Comparison of ENCODE assay signal across 21 cellular contexts in the genomic region with DNA sequence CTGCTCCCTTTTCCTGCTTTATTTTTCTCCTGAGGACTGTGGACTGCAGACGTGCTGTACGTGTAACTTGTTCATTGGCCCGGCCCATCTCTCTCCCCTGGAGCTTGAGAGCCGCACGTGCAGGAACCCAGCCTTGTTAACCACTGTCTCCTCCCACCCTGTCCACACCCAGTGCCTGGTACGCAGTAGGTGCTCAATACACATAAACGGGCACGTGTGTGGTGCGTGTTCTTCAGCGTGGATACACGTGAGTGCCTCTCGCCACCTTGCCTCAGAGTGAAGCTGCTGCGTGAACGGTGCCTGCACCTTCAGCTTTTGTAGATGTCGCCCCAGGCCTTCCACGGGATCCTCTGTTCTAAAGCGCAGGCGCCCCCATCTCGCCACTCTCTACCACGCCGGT.
A peak's percentile ranks its signal among the peaks of the same experiment; 100 is the strongest.
DNase-seq lines count a peak whose midpoint lies in the region; ATAC-seq and TF ChIP-seq lines count a peak whose summit lies in the region.
"Had no signal": no experiment of that assay in that cellular context is flagged by ENCODE, and none has a peak within 500 bp of the region (broad histone marks: within the 10 kb centered on the region; RNA-seq: fewer than 3 reads in every experiment).

No MANE protein-coding gene starts in this region.

- CTCF ChIA-PET in RWPE1 (lab: Yijun Ruan, JAX): no interaction called here

- H2AFZ ChIP-seq in neuronal stem cell (ENCODE audit: low read length): no peak overlapping the region

- no peak overlapping the region for H4K91ac ChIP-seq in neuronal stem cell (ENCODE audit: low read depth, low read length, poor library complexity)

- peak overlapping the region; percentile 76 for H3K4me3 Mint-ChIP-seq in activated T-cell treated with anti-CD3 and anti-CD28 coated beads, Interleukin-2, amount 50 U/mL, for 24 hours
- H3K4me3 Mint-ChIP-seq in activated naive CD8-positive, alpha-beta T cell treated with anti-CD3 and anti-CD28 coated beads, Interleukin-2, amount 10 ng/mL, durations not matched to agents 7 days and 5 days: no peak overlapping the region

- no peaks in the 10 kb centered on the region for H3K9me3 ChIP-seq in neuronal stem cell (replicated peaks in 1 of 2; ENCODE audit: control insufficient read depth in 2 of 2, insufficient read depth in 1 of 2, low read depth in 1 of 2, low read length in 2 of 2)
- H3K9me3 ChIP-seq: gastroesophageal sphincter, pancreas had no signal

- H3K4me2 ChIP-seq in neuronal stem cell (ENCODE audit: insufficient read depth, low read length, poor library complexity, severe bottlenecking): no peak overlapping the region

- no peak for TF ChIP-seq CTCF in RWPE1 (conservative IDR thresholded peaks at IDR 0.05; ENCODE audit: low read depth)

- H3K14ac ChIP-seq in neuronal stem cell (ENCODE audit: low read length): no peak overlapping the region

- H3K4me3 ChIP-seq in neuronal stem cell (ENCODE audit: low read length in 2 of 2): peak overlapping the region in 1 of 2 donors; percentile 49
- H3K4me3 ChIP-seq: gastroesophageal sphincter, lung, pancreas had no signal

- no peak overlapping the region for H2AK5ac ChIP-seq in neuronal stem cell (ENCODE audit: low read depth, low read length)

- no peak for ATAC-seq in activated naive CD8-positive, alpha-beta T cell treated with anti-CD3 and anti-CD28 coated beads, Interleukin-2, amount 10 ng/mL, durations not matched to agents 7 days and 5 days (ENCODE audit: low read depth)
- no peak for ATAC-seq in HG02588 (IDR thresholded peaks at IDR 0.05; ENCODE audit: unreplicated experiment)
- ATAC-seq: esophagus mucosa, gastroesophageal sphincter, HCT116, pancreas, sciatic nerve had no signal

- H3K27me3 Mint-ChIP-seq in activated T-cell treated with anti-CD3 and anti-CD28 coated beads, Interleukin-2, amount 50 U/mL, for 24 hours: no peaks in the 10 kb centered on the region
- no peaks in the 10 kb centered on the region for H3K27me3 Mint-ChIP-seq in activated naive CD8-positive, alpha-beta T cell treated with anti-CD3 and anti-CD28 coated beads, Interleukin-2, amount 10 ng/mL, durations not matched to agents 7 days and 5 days

- peaks cover 95% of the 10 kb centered on the region for H3K36me3 Mint-ChIP-seq in activated T-cell treated with anti-CD3 and anti-CD28 coated beads, Interleukin-2, amount 50 U/mL, for 24 hours (ENCODE audit: low read depth)
- peaks cover 37% of the 10 kb centered on the region for H3K36me3 Mint-ChIP-seq in activated naive CD8-positive, alpha-beta T cell treated with anti-CD3 and anti-CD28 coated beads, Interleukin-2, amount 10 ng/mL, durations not matched to agents 7 days and 5 days

- H3K9me3 Mint-ChIP-seq in activated T-cell treated with anti-CD3 and anti-CD28 coated beads, Interleukin-2, amount 50 U/mL, for 24 hours: no peaks in the 10 kb centered on the region
- no peaks in the 10 kb centered on the region for H3K9me3 Mint-ChIP-seq in activated naive CD8-positive, alpha-beta T cell treated with anti-CD3 and anti-CD28 coated beads, Interleukin-2, amount 10 ng/mL, durations not matched to agents 7 days and 5 days

- peak overlapping the region; percentile 100 for H3K27ac ChIP-seq in RWPE1
- H3K27ac ChIP-seq in neuronal stem cell (replicated peaks; ENCODE audit: low read length): no peak overlapping the region
- H3K27ac ChIP-seq in caudate nucleus (ENCODE audit: low read depth, low read length): no peak overlapping the region
- H3K27ac ChIP-seq: gastroesophageal sphincter, pancreas had no signal

- no peak overlapping the region for H3K9ac ChIP-seq in neuronal stem cell (ENCODE audit: low read depth, low read length, poor library complexity)

- H3K36me3 ChIP-seq in neuronal stem cell (replicated peaks in 1 of 2; ENCODE audit: control insufficient read depth in 2 of 2, insufficient read depth in 2 of 2, low read length in 2 of 2): peaks cover 16 to 48% of the 10 kb centered on the region in 2 donors
- H3K36me3 ChIP-seq: pancreas had no signal

- peaks cover 83% of the 10 kb centered on the region for H3K4me1 Mint-ChIP-seq in activated T-cell treated with anti-CD3 and anti-CD28 coated beads, Interleukin-2, amount 50 U/mL, for 24 hours (ENCODE audit: low read depth)
- H3K4me1 Mint-ChIP-seq in activated naive CD8-positive, alpha-beta T cell treated with anti-CD3 and anti-CD28 coated beads, Interleukin-2, amount 10 ng/mL, durations not matched to agents 7 days and 5 days: peaks cover 53% of the 10 kb centered on the region

- H4K8ac ChIP-seq in neuronal stem cell (ENCODE audit: low read depth, low read length): no peak overlapping the region

- no peak for DNase-seq in activated T-cell treated with anti-CD3 and anti-CD28 coated beads, Interleukin-2, amount 50 U/mL, for 24 hours
- no peak for DNase-seq in activated T-cell treated with anti-CD3 and anti-CD28 coated beads for 4 hours
- no peak for DNase-seq in RWPE1 (ENCODE audit: low spot score)
- no peak for DNase-seq in activated naive CD8-positive, alpha-beta T cell treated with anti-CD3 and anti-CD28 coated beads, Interleukin-2, amount 10 ng/mL, durations not matched to agents 7 days and 5 days
- DNase-seq in neuronal stem cell (ENCODE audit: low spot score): no peak
- DNase-seq in KBM-7: no peak
- no peak for DNase-seq in caudate nucleus (lab: John Stamatoyannopoulos, UW)
- DNase-seq: amniotic stem cell; C1 segment of cervical spinal cord; GDM1; Kasumi-1; kidney; NCI-H1092 treated with DMSO at 0.1 percent for 48 hours; stimulated activated CD4-positive, alpha-beta T cell treated with anti-CD3 and anti-CD28 coated beads, Interleukin-15, amount 100 ng/mL, for 24 hours had no signal

- H3K23ac ChIP-seq in neuronal stem cell (ENCODE audit: low read depth, low read length, poor library complexity): no peak overlapping the region

- H3K27me3 ChIP-seq in neuronal stem cell (ENCODE audit: control insufficient read depth in 3 of 3, insufficient read depth in 3 of 3, low read depth in 1 of 3, low read length in 3 of 3): no peaks in the 10 kb centered on the region
- H3K27me3 ChIP-seq: gastroesophageal sphincter, pancreas had no signal

- in situ Hi-C loops in KBM-7 (cut with MboI; ENCODE audit: low pct_unique_long_range_greater_than_20kb, low sequenced_read_pairs): no loop called here

- peaks cover 2 to 20% of the 10 kb centered on the region in 2 donors for H3K4me1 ChIP-seq in neuronal stem cell (ENCODE audit: control insufficient read depth in 2 of 2, insufficient read depth in 1 of 2, low read depth in 1 of 2, low read length in 2 of 2)
- H3K4me1 ChIP-seq: pancreas had no signal

- WGBS in neuronal stem cell (ENCODE audit: extremely low coverage in 2 of 2, insufficient read length in 2 of 2, insufficient replicate concordance in 1 of 2), 2 donors: no CpG with 5 or more reads among the region's 21 CpGs

- H3K18ac ChIP-seq in neuronal stem cell (ENCODE audit: low read length): peak overlapping the region; percentile 19

- peak overlapping the region; percentile 100 for H3K27ac Mint-ChIP-seq in activated T-cell treated with anti-CD3 and anti-CD28 coated beads, Interleukin-2, amount 50 U/mL, for 24 hours
- peak overlapping the region; percentile 31 for H3K27ac Mint-ChIP-seq in activated naive CD8-positive, alpha-beta T cell treated with anti-CD3 and anti-CD28 coated beads, Interleukin-2, amount 10 ng/mL, durations not matched to agents 7 days and 5 days

- H2BK5ac ChIP-seq in neuronal stem cell (ENCODE audit: low read length): no peak overlapping the region

- no peaks in the 10 kb centered on the region for H3K79me1 ChIP-seq in neuronal stem cell (ENCODE audit: low read depth, low read length)

- H2BK12ac ChIP-seq in neuronal stem cell (ENCODE audit: low read length): no peak overlapping the region

- POLR2A ChIA-PET in RWPE1 (lab: Yijun Ruan, JAX; ENCODE audit: low non-redundant PET): no interaction called here
- POLR2A ChIA-PET in activated naive CD8-positive, alpha-beta T cell treated with anti-CD3 and anti-CD28 coated beads, Interleukin-2, amount 10 ng/mL, durations not matched to agents 7 days and 5 days (lab: Charles Lee): interaction anchor here (0.7 kb wide), 1 partner anchor 104 kb away, joined by 4 read pairs; no protein-coding TSS in a partner anchor

- H2BK120ac ChIP-seq in neuronal stem cell (ENCODE audit: low read depth, low read length): no peak overlapping the region

- H2BK15ac ChIP-seq in neuronal stem cell (ENCODE audit: low read length): no peak overlapping the region

- H3K4ac ChIP-seq in neuronal stem cell (ENCODE audit: low read length): no peak overlapping the region
